In the genomic region with DNA sequence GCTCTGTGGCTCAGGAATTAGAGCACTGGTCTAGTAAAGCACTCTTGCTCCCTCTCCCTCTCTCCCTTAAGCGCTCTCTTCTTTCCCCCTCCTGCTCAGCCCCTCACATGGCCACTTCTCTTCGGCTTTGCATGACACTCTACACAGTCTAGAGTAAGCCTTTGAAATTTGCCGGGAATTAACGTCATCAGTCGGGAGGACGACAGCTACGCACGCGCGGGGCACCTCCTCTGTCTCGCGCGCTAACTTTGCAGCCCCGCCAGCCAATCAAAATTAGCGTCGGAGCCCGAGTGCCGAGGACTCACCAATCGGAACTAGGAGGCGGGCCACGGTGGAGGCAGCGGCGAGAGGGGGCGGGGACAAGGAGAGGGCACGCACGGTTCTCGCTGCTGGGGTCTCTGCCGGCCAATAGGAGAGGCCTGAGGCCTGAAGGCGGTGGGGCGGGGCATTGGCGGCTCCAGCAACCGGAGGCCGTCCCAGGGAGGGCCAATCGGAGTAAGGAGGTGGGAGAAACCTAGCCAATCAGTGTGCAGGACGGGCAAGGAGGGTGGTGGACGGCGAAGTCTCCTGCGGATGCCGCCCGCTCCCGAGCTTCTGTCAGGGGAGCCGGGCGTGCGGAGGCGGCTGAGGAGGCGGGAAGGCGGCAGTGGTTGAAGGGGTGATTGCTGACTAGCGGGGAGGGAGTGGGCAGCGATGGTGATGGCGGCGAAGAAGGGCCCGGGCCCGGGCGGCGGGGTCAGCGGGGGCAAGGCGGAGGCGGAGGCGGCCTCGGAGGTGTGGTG, we compare ENCODE assay signal across 8 cellular contexts. TPM values are rescaled to one million over a fixed set of nuclear protein-coding genes. Genes with fewer than 3 reads are reported as not detected.
DNase-seq lines count a peak whose midpoint lies in the region; ATAC-seq and TF ChIP-seq lines count a peak whose summit lies in the region.

Gene AGFG2 (plus strand): TSS at position 550 of the 782 bp plus-strand sequence. CDS start 144 bp downstream, at position 694.

- H3K9me3 ChIP-seq in prostate gland (no peaks in the 10 kb centered on the region), uterus (no peaks in the 10 kb centered on the region)

- no peaks in the 10 kb centered on the region for H3K27me3 ChIP-seq in prostate gland (replicated peaks; ENCODE audit: insufficient read depth)
- H3K27me3 ChIP-seq in uterus: no peaks in the 10 kb centered on the region

- intact Hi-C loops in left ventricle myocardium superior (cut with micrococcal nuclease) (no loop called here), prostate gland (cut with DNase I) (loop anchor here (5.0 kb wide), 1 partner anchor 43 kb away; no protein-coding TSS in a partner anchor), uterus (cut with DNase I; ENCODE audit: low total_unique reads) (no loop called here)

- TF ChIP-seq POLR2A in prostate gland (IDR thresholded peaks at IDR 0.05) (peak; percentile 97), uterus (IDR thresholded peaks at IDR 0.05) (peak; percentile 92 to 93)

- ATAC-seq in GM18498 (IDR thresholded peaks at IDR 0.05; ENCODE audit: unreplicated experiment): peak; percentile 93
- peak; percentile 90 for ATAC-seq in HG02938 (IDR thresholded peaks at IDR 0.05; ENCODE audit: unreplicated experiment)
- peak; percentile 100 for ATAC-seq in left ventricle myocardium superior

- H3K4me1 ChIP-seq in prostate gland (replicated peaks) (peaks cover 8% of the 10 kb centered on the region), uterus (peaks cover 7 to 8% of the 10 kb centered on the region in 2 donors)

- under 1% methylated on average over 60 of the region's 60 CpGs for WGBS in prostate gland

- DNase-seq in NCI-H187 (lab: John Stamatoyannopoulos, UW) (peak; percentile 99 to 100), T-helper 2 cell (peak; percentile 100), left ventricle myocardium superior (peak; percentile 100), prostate gland (ENCODE audit: low spot score) (peak; percentile 100), uterus (peak; percentile 100)

- H3K27ac ChIP-seq in angular gyrus (ENCODE audit: low read depth, low read length) (peak within 1 kb of the TSS; percentile 70), prostate gland (peak within 1 kb of the TSS; percentile 74 to 75), uterus (peak within 1 kb of the TSS; percentile 44 to 82)

- H3K36me3 ChIP-seq in prostate gland (no peaks in the 10 kb centered on the region), uterus (no peaks in the 10 kb centered on the region)

- peak within 1 kb of the TSS; percentile 85 to 87 for H3K4me3 ChIP-seq in prostate gland
- peak within 1 kb of the TSS; percentile 77 to 78 for H3K4me3 ChIP-seq in uterus

- TF ChIP-seq CTCF in prostate gland (IDR thresholded peaks at IDR 0.05) (peak in 1 of 4 experiments; percentile 24), uterus (IDR thresholded peaks at IDR 0.05) (peak in 1 of 4 experiments; percentile 25)

RNA-seq across cellular contexts. Expression of gene AGFG2, which starts in this region (rescaled TPM):
- total RNA-seq in left ventricle myocardium superior (24.7 TPM), prostate gland (10 to 100 TPM; 33.0 to 94.9 TPM), uterus (10 to 100 TPM in 3 of 4 donors, 1 to 10 TPM in 1; 6.8 to 64.4 (median 20.4) TPM)

Comparison
In these comparisons a context has a peak if more than half of its experiments do, and no peak if none do; other contexts are left out.
1. Peak in every context shown above with its lines: DNase-seq, ATAC-seq, H3K4me3 ChIP-seq and H3K27ac ChIP-seq.